Comparison of ENCODE assay signal across 18 cellular contexts in genomic region chr9:129121483-129121882, GRCh38. TPM values are rescaled to one million over a fixed set of nuclear protein-coding genes. Genes with fewer than 3 reads are reported as not detected.
DNase-seq lines count a peak whose midpoint lies in the region; ATAC-seq and TF ChIP-seq lines count a peak whose summit lies in the region.
"Had no signal": no experiment of that assay in that cellular context is flagged by ENCODE, and none has a peak within 500 bp of the region (broad histone marks: within the 10 kb centered on the region; RNA-seq: fewer than 3 reads in every experiment).

No MANE protein-coding gene starts in this region.

- no peaks in the 10 kb centered on the region for H3K27me3 Mint-ChIP-seq in activated T-helper 17 cell treated with anti-CD3 and anti-CD28 coated beads, Interleukin-2, amount 50 U/mL, for 72 hours
- H3K27me3 Mint-ChIP-seq in osteocyte (ENCODE audit: unreplicated experiment) (no peaks in the 10 kb centered on the region), mesothelial cell of epicardium (ENCODE audit: low read depth) (no peaks in the 10 kb centered on the region)
- H3K27me3 Mint-ChIP-seq: progenitor cell of endocrine pancreas had no signal

- ATAC-seq in activated T-helper 17 cell treated with anti-CD3 and anti-CD28 coated beads, Interleukin-2, amount 50 U/mL, for 72 hours (replicated peaks) = no peak
- no peak for ATAC-seq in GM18861 (IDR thresholded peaks at IDR 0.05; ENCODE audit: unreplicated experiment)

- TF ChIP-seq CTCF in AG10803 (conservative IDR thresholded peaks at IDR 0.05; ENCODE audit: low read length) (no peak), osteocyte (IDR thresholded peaks at IDR 0.05) (no peak), mesothelial cell of epicardium (IDR thresholded peaks at IDR 0.05; ENCODE audit: unreplicated experiment) (no peak)

- no peak overlapping the region for H3K4me3 Mint-ChIP-seq in activated T-helper 17 cell treated with anti-CD3 and anti-CD28 coated beads, Interleukin-2, amount 50 U/mL, for 72 hours
- H3K4me3 Mint-ChIP-seq in osteocyte (ENCODE audit: unreplicated experiment) (no peak overlapping the region), mesothelial cell of epicardium (no peak overlapping the region)

- no peak overlapping the region for H3K4me3 ChIP-seq in AG10803 (ENCODE audit: low read length)
- H3K4me3 ChIP-seq: hepatocyte, PC-9, tibial nerve had no signal

- H3K27ac Mint-ChIP-seq in activated T-helper 17 cell treated with anti-CD3 and anti-CD28 coated beads, Interleukin-2, amount 50 U/mL, for 72 hours = peak overlapping the region; percentile 78
- H3K27ac Mint-ChIP-seq in osteocyte (ENCODE audit: unreplicated experiment) = peak overlapping the region; percentile 90
- H3K27ac Mint-ChIP-seq in mesothelial cell of epicardium = no peak overlapping the region
- H3K27ac Mint-ChIP-seq: progenitor cell of endocrine pancreas had no signal

- no peaks in the 10 kb centered on the region for H3K9me3 Mint-ChIP-seq in activated T-helper 17 cell treated with anti-CD3 and anti-CD28 coated beads, Interleukin-2, amount 50 U/mL, for 72 hours
- H3K9me3 Mint-ChIP-seq in osteocyte (ENCODE audit: unreplicated experiment) (no peaks in the 10 kb centered on the region), mesothelial cell of epicardium (no peaks in the 10 kb centered on the region)

- H3K4me1 Mint-ChIP-seq in activated T-helper 17 cell treated with anti-CD3 and anti-CD28 coated beads, Interleukin-2, amount 50 U/mL, for 72 hours = no peaks in the 10 kb centered on the region
- H3K4me1 Mint-ChIP-seq in osteocyte (ENCODE audit: unreplicated experiment) (peaks cover 38% of the 10 kb centered on the region), mesothelial cell of epicardium (no peaks in the 10 kb centered on the region)

- H3K36me3 Mint-ChIP-seq in activated T-helper 17 cell treated with anti-CD3 and anti-CD28 coated beads, Interleukin-2, amount 50 U/mL, for 72 hours (ENCODE audit: low read depth) = peaks cover 69% of the 10 kb centered on the region
- H3K36me3 Mint-ChIP-seq in osteocyte (ENCODE audit: unreplicated experiment) (peaks cover 19% of the 10 kb centered on the region), mesothelial cell of epicardium (peaks cover 25% of the 10 kb centered on the region)

- peak; percentile 68 for DNase-seq in AG10803 (ENCODE audit: low read depth)
- peak; percentile 60 for DNase-seq in fibroblast of gingiva (ENCODE audit: low read depth)
- no peak for DNase-seq in osteocyte (ENCODE audit: extremely low spot score, unreplicated experiment)
- no peak for DNase-seq in amniotic stem cell (lab: John Stamatoyannopoulos, UW)
- DNase-seq in mesothelial cell of epicardium (ENCODE audit: low spot score in 2 of 2, unreplicated experiment in 2 of 2) = no peak
- no peak for DNase-seq in NCI-H345 (lab: John Stamatoyannopoulos, UW)
- DNase-seq: central memory CD4-positive, alpha-beta T cell; Kasumi-1; NCI-H1694; NCI-H524; PC-9; SW 1271; WERI-Rb-1 had no signal

RNA-seq across cellular contexts. Expression of gene PTPA, which starts 10.3 kb away (rescaled TPM):
- 100 to 1,000 TPM in 1 of 2 donors, 10 to 100 TPM in 1; 77.9 to 131 TPM for total RNA-seq in activated T-helper 17 cell treated with anti-CD3 and anti-CD28 coated beads, Interleukin-2, amount 50 U/mL, for 72 hours
- total RNA-seq in osteocyte (140 and 150 TPM in 2 replicates), mesothelial cell of epicardium (157 to 164 TPM (median 160 TPM) in 3 replicates)

RNA-seq across cellular contexts. Expression of gene CRAT, which starts 10.9 kb away (rescaled TPM):
- total RNA-seq in activated T-helper 17 cell treated with anti-CD3 and anti-CD28 coated beads, Interleukin-2, amount 50 U/mL, for 72 hours = 10 to 100 TPM; 19.8 to 21.8 TPM
- 55.1 and 55.5 TPM in 2 replicates for total RNA-seq in osteocyte
- total RNA-seq in mesothelial cell of epicardium = 26.4 to 27.6 TPM (median 26.4 TPM) in 3 replicates

RNA-seq across cellular contexts. Expression of gene DOLPP1, which starts 40.6 kb away (rescaled TPM):
- 10 to 100 TPM; 12.3 to 20.8 TPM for total RNA-seq in activated T-helper 17 cell treated with anti-CD3 and anti-CD28 coated beads, Interleukin-2, amount 50 U/mL, for 72 hours
- total RNA-seq in osteocyte (13.3 and 19.3 TPM in 2 replicates), mesothelial cell of epicardium (16.9 to 21.5 TPM (median 20.0 TPM) in 3 replicates)

RNA-seq across cellular contexts. Expression of gene IER5L, which starts 56.6 kb away (rescaled TPM):
- total RNA-seq in activated T-helper 17 cell treated with anti-CD3 and anti-CD28 coated beads, Interleukin-2, amount 50 U/mL, for 72 hours = 1 to 10 TPM in 1 of 2 donors, under 1 TPM in 1; 0.67 to 2.2 TPM
- 60.8 and 63.0 TPM in 2 replicates for total RNA-seq in osteocyte
- total RNA-seq in mesothelial cell of epicardium = 31.3 to 34.7 TPM (median 31.9 TPM) in 3 replicates

Comparison
In these comparisons a context has a peak if more than half of its experiments do, and no peak if none do; other contexts are left out.
1. DNase-seq: peak in AG10803 (single experiment) and fibroblast of gingiva (single experiment); none in osteocyte (single experiment), amniotic stem cell (single experiment), mesothelial cell of epicardium (0 of 2) and NCI-H345 (single experiment).